1 cellular context compared by ENCODE assay signal in genomic region chr5:175384724-175385552, GRCh38.
TF ChIP-seq lines count a peak whose summit lies in the region.

No MANE protein-coding gene starts in this region.

TF ChIP-seq in HEK293, 187 proteins besides CTCF, POLR2A, EP300 and RAD21 (continued from another document):
- TF ChIP-seq ZNF26 (tag by site-specific recombination; IDR thresholded peaks at IDR 0.05) (0 out of 2 replicates have a peak, but pooled peaks have one; percentile 14), ZNF366 (tag by site-specific recombination; conservative IDR thresholded peaks at IDR 0.05) (peak; percentile 98), ZNF148 (tag by site-specific recombination; IDR thresholded peaks at IDR 0.05; ENCODE audit: borderline replicate concordance) (0 out of 2 replicates have a peak, but pooled peaks have one; percentile 63), REPIN1 (tag by site-specific recombination; IDR thresholded peaks at IDR 0.05; ENCODE audit: low read depth) (no peak), ZNF174 (tag by site-specific recombination; IDR thresholded peaks at IDR 0.05) (no peak), ZNF248 (tag by site-specific recombination; IDR thresholded peaks at IDR 0.05) (0 out of 2 replicates have a peak, but pooled peaks have one; percentile 33), ZNF629 (tag by site-specific recombination; IDR thresholded peaks at IDR 0.05) (peak; percentile 43), ZFP69B (tag by site-specific recombination; IDR thresholded peaks at IDR 0.05) (peak; percentile 16; the same call in 1 of the 2 replicates), RBAK (tag by site-specific recombination; IDR thresholded peaks at IDR 0.05) (0 out of 2 replicates have a peak, but pooled peaks have one; percentile 14), ZNF521 (tag by site-specific recombination; IDR thresholded peaks at IDR 0.05) (0 out of 2 replicates have a peak, but pooled peaks have one; percentile 52), ZNF2 (tag by site-specific recombination; IDR thresholded peaks at IDR 0.05) (peak; percentile 48; the same call in 1 of the 2 replicates), ZNF585B (tag by site-specific recombination; IDR thresholded peaks at IDR 0.05) (no peak), PRDM2 (tag by site-specific recombination; IDR thresholded peaks at IDR 0.05; ENCODE audit: borderline replicate concordance) (no peak), ZNF776 (tag by site-specific recombination; IDR thresholded peaks at IDR 0.05; ENCODE audit: borderline replicate concordance) (peak; percentile 26; the same call in 1 of the 2 replicates), EGR2 (tag by site-specific recombination; IDR thresholded peaks at IDR 0.05; ENCODE audit: low read depth) (no peak), ZNF398 (tag by site-specific recombination; IDR thresholded peaks at IDR 0.05) (peak; percentile 44), ZIC2 (tag by site-specific recombination; IDR thresholded peaks at IDR 0.05) (peak; percentile 40), ZNF658 (tag by site-specific recombination; IDR thresholded peaks at IDR 0.05) (peak; percentile 70; the same call in 1 of the 2 replicates), ZNF473 (tag by site-specific recombination; IDR thresholded peaks at IDR 0.05) (0 out of 2 replicates have a peak, but pooled peaks have one; percentile 80), ZNF777 (tag by site-specific recombination; IDR thresholded peaks at IDR 0.05; ENCODE audit: borderline replicate concordance) (no peak), SP3 (tag by site-specific recombination; IDR thresholded peaks at IDR 0.05) (no peak), ZNF548 (tag by site-specific recombination; IDR thresholded peaks at IDR 0.05) (0 out of 2 replicates have a peak, but pooled peaks have one; percentile 9), ZNF114 (tag by site-specific recombination; IDR thresholded peaks at IDR 0.05) (0 out of 2 replicates have a peak, but pooled peaks have one; percentile 68), ZNF155 (tag by site-specific recombination; IDR thresholded peaks at IDR 0.05) (0 out of 2 replicates have a peak, but pooled peaks have one; percentile 55), SALL2 (tag by site-specific recombination; IDR thresholded peaks at IDR 0.05; ENCODE audit: borderline replicate concordance) (peak; percentile 58; the same call in 1 of the 2 replicates), FEZF1 (tag by site-specific recombination; IDR thresholded peaks at IDR 0.05) (peak; percentile 57), MZF1 (tag by site-specific recombination; IDR thresholded peaks at IDR 0.05; ENCODE audit: borderline replicate concordance) (no peak), ZNF561 (tag by site-specific recombination; IDR thresholded peaks at IDR 0.05; ENCODE audit: borderline replicate concordance) (no peak)
